In the genomic region with DNA sequence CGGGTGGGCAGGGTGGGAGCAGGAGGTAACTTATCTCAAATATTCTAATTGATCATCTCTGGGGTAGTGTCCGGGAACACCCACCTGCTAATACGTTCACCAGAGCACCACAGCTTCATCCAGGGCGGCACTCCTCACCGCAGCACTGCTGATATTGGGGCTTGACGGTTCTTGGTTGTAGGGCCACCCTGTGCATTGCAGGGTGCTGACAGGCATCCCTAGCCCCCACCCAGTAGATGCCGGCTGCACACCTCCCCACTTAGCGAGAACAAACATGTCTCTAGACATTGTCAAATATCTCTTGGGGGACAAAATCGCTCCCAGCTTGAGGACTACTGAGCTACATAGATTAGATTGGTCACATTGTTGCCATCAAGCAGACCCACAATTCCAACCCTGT, we compare ENCODE assay signal across 4 cellular contexts.
"Had no signal": no experiment of that assay in that cellular context is flagged by ENCODE, and none has a peak within 500 bp of the region (broad histone marks: within the 10 kb centered on the region; RNA-seq: fewer than 3 reads in every experiment).

No MANE protein-coding gene starts in this region.

- DNase-seq: H9, HFFc6 had no signal

- H3K27ac ChIP-seq: HL-60 had no signal

- H2AFZ ChIP-seq: GM23338 had no signal

- H3K4me2 ChIP-seq: GM23338 had no signal

- H3K4me3 ChIP-seq: GM23338 had no signal
